In genomic region chr6:156175433-156175832, GRCh38 we compare ENCODE assay signal across 15 cellular contexts.
DNase-seq lines count a peak whose midpoint lies in the region; ATAC-seq lines count a peak whose summit lies in the region.
"Had no signal": no experiment of that assay in that cellular context is flagged by ENCODE, and none has a peak within 500 bp of the region (broad histone marks: within the 10 kb centered on the region; RNA-seq: fewer than 3 reads in every experiment).

No MANE protein-coding gene starts in this region.

- H3K36me3 Mint-ChIP-seq in activated CD4-positive, alpha-beta T cell treated with anti-CD3 and anti-CD28 coated beads, Interleukin-2, amount 10 ng/mL, durations not matched to agents 24 days and 14 days (ENCODE audit: low read depth): no peaks in the 10 kb centered on the region
- no peaks in the 10 kb centered on the region for H3K36me3 Mint-ChIP-seq in immature natural killer cell
- H3K36me3 Mint-ChIP-seq: CD8-positive, alpha-beta T cell had no signal

- H3K4me1 ChIP-seq in HUES48 (ENCODE audit: control insufficient read depth, insufficient read depth, low read length): peaks cover 16% of the 10 kb centered on the region
- H3K4me1 ChIP-seq in mesendoderm (ENCODE audit: control insufficient read depth, low read depth, low read length): no peaks in the 10 kb centered on the region
- H3K4me1 ChIP-seq: SJCRH30 had no signal

- H3K4me2 ChIP-seq in mesendoderm (ENCODE audit: low read length): no peak overlapping the region

- no peak overlapping the region for H2BK15ac ChIP-seq in mesendoderm (replicated peaks; ENCODE audit: low read depth)

- H2BK5ac ChIP-seq in mesendoderm (ENCODE audit: low read length): peak overlapping the region; percentile 14

- H3K9me3 Mint-ChIP-seq in activated CD4-positive, alpha-beta T cell treated with anti-CD3 and anti-CD28 coated beads, Interleukin-2, amount 10 ng/mL, durations not matched to agents 24 days and 14 days: peaks cover 19% of the 10 kb centered on the region
- peaks cover 0 to 3% (median 0%) of the 10 kb centered on the region in 6 donors for H3K9me3 Mint-ChIP-seq in immature natural killer cell
- H3K9me3 Mint-ChIP-seq: CD8-positive, alpha-beta T cell had no signal

- no peaks in the 10 kb centered on the region for H3K9me3 ChIP-seq in HUES48 (ENCODE audit: control insufficient read depth, insufficient read depth, low read length)
- H3K9me3 ChIP-seq: SJCRH30 had no signal

- H3K4me1 Mint-ChIP-seq in activated CD4-positive, alpha-beta T cell treated with anti-CD3 and anti-CD28 coated beads, Interleukin-2, amount 10 ng/mL, durations not matched to agents 24 days and 14 days: peaks cover 10% of the 10 kb centered on the region
- no peaks in the 10 kb centered on the region for H3K4me1 Mint-ChIP-seq in immature natural killer cell

- no peak overlapping the region for H3K18ac ChIP-seq in mesendoderm (ENCODE audit: low read length)

- H3K27me3 ChIP-seq in HUES48 (ENCODE audit: control insufficient read depth, insufficient read depth, low read length) (no peaks in the 10 kb centered on the region), mesendoderm (ENCODE audit: insufficient read depth, low read length, poor library complexity) (no peaks in the 10 kb centered on the region)
- H3K27me3 ChIP-seq: SJCRH30 had no signal

- no peak overlapping the region for H3K9ac ChIP-seq in HUES48 (ENCODE audit: low read depth, low read length)
- H3K9ac ChIP-seq in mesendoderm (ENCODE audit: low read length): no peak overlapping the region

- no peaks in the 10 kb centered on the region for H3K79me1 ChIP-seq in mesendoderm (ENCODE audit: low read length)

- H4K8ac ChIP-seq in mesendoderm (ENCODE audit: low read depth, low read length): no peak overlapping the region

- H2BK120ac ChIP-seq in mesendoderm (ENCODE audit: low read depth, low read length): no peak overlapping the region

- no peak overlapping the region for H3K23ac ChIP-seq in mesendoderm (ENCODE audit: low read length)

- no peak overlapping the region for H3K27ac Mint-ChIP-seq in activated CD4-positive, alpha-beta T cell treated with anti-CD3 and anti-CD28 coated beads, Interleukin-2, amount 10 ng/mL, durations not matched to agents 24 days and 14 days
- no peak overlapping the region for H3K27ac Mint-ChIP-seq in immature natural killer cell
- H3K27ac Mint-ChIP-seq: CD8-positive, alpha-beta T cell had no signal

- no peaks in the 10 kb centered on the region for H3K79me2 ChIP-seq in mesendoderm (ENCODE audit: control insufficient read depth, insufficient read depth, low read length)

- DNase-seq in activated CD4-positive, alpha-beta T cell treated with anti-CD3 and anti-CD28 coated beads, Interleukin-2, amount 10 ng/mL, durations not matched to agents 24 days and 14 days: peak; percentile 19
- no peak for DNase-seq in activated CD4-positive, alpha-beta T cell treated with anti-CD3 and anti-CD28 coated beads, Interleukin-2, amount 50 U/mL, for 1 hour
- DNase-seq in NCI-H748 treated with DMSO at 0.1 percent for 48 hours (lab: John Stamatoyannopoulos, UW) (peak; percentile 77), mesendoderm (no peak), immature natural killer cell (no peak)
- DNase-seq: AML-193; C1 segment of cervical spinal cord; CD8-positive, alpha-beta T cell; DND-41; KBM-7; NCI-H510A had no signal

- no peak for ATAC-seq in HG02759 (IDR thresholded peaks at IDR 0.05; ENCODE audit: unreplicated experiment)
- ATAC-seq in GM21515 (IDR thresholded peaks at IDR 0.05; ENCODE audit: unreplicated experiment): no peak
- ATAC-seq: CD8-positive, alpha-beta T cell had no signal

- no peak overlapping the region for H4K5ac ChIP-seq in mesendoderm (ENCODE audit: low read length)

- H2AK5ac ChIP-seq in mesendoderm (ENCODE audit: low read length): no peak overlapping the region

- H3K56ac ChIP-seq in mesendoderm (ENCODE audit: low read length): no peak overlapping the region

- H3K4me3 ChIP-seq in HUES48 (ENCODE audit: low read depth, low read length): no peak overlapping the region
- no peak overlapping the region for H3K4me3 ChIP-seq in mesendoderm (ENCODE audit: low read length)
- H3K4me3 ChIP-seq: SJCRH30 had no signal

- no peaks in the 10 kb centered on the region for H3K27me3 Mint-ChIP-seq in activated CD4-positive, alpha-beta T cell treated with anti-CD3 and anti-CD28 coated beads, Interleukin-2, amount 10 ng/mL, durations not matched to agents 24 days and 14 days
- H3K27me3 Mint-ChIP-seq in immature natural killer cell (ENCODE audit: low read depth in 3 of 3): peaks cover 0 to 4% (median 0%) of the 10 kb centered on the region in 3 donors

- H3K36me3 ChIP-seq in HUES48 (ENCODE audit: control insufficient read depth, insufficient read depth, low read length) (no peaks in the 10 kb centered on the region), mesendoderm (ENCODE audit: control insufficient read depth, insufficient read depth, low read length) (no peaks in the 10 kb centered on the region)
- H3K36me3 ChIP-seq: SJCRH30 had no signal

- intact Hi-C loops in activated CD4-positive, alpha-beta T cell treated with anti-CD3 and anti-CD28 coated beads, Interleukin-2, amount 10 ng/mL, durations not matched to agents 24 days and 14 days (cut with micrococcal nuclease): no loop called here

- H3K4me3 Mint-ChIP-seq in activated CD4-positive, alpha-beta T cell treated with anti-CD3 and anti-CD28 coated beads, Interleukin-2, amount 10 ng/mL, durations not matched to agents 24 days and 14 days: no peak overlapping the region
- H3K4me3 Mint-ChIP-seq in immature natural killer cell: no peak overlapping the region
- H3K4me3 Mint-ChIP-seq: CD8-positive, alpha-beta T cell had no signal

- H3K27ac ChIP-seq in HUES48 (ENCODE audit: low read depth, low read length) (peak overlapping the region; percentile 70), mesendoderm (ENCODE audit: low read depth, low read length) (no peak overlapping the region)
- H3K27ac ChIP-seq: SJCRH30 had no signal

- no CpG with 5 or more reads among the region's 3 CpGs for WGBS in mesendoderm (ENCODE audit: extremely low coverage, insufficient coverage, low lambda C conversion rate)

- H3K4ac ChIP-seq in mesendoderm (ENCODE audit: low read depth, low read length): peak overlapping the region; percentile 36

Comparison
In these comparisons a context has a peak if more than half of its experiments do, and no peak if none do; other contexts are left out.
1. DNase-seq: peak in activated CD4-positive, alpha-beta T cell treated with anti-CD3 and anti-CD28 coated beads, Interleukin-2, amount 10 ng/mL, durations not matched to agents 24 days and 14 days (single experiment) and NCI-H748 treated with DMSO at 0.1 percent for 48 hours (single experiment); none in activated CD4-positive, alpha-beta T cell treated with anti-CD3 and anti-CD28 coated beads, Interleukin-2, amount 50 U/mL, for 1 hour (single experiment), mesendoderm (single experiment) and immature natural killer cell (0 of 3).